In genomic region chr15:80058044-80058443, GRCh38 we compare ENCODE assay signal across 15 cellular contexts. TPM values are rescaled to one million over a fixed set of nuclear protein-coding genes. Genes with fewer than 3 reads are reported as not detected.
DNase-seq lines count a peak whose midpoint lies in the region; ATAC-seq and TF ChIP-seq lines count a peak whose summit lies in the region.
"Had no signal": no experiment of that assay in that cellular context is flagged by ENCODE, and none has a peak within 500 bp of the region (broad histone marks: within the 10 kb centered on the region; RNA-seq: fewer than 3 reads in every experiment).

No MANE protein-coding gene starts in this region.

- peaks cover 33% of the 10 kb centered on the region for H3K4me1 ChIP-seq in HUES48 (ENCODE audit: control insufficient read depth, insufficient read depth, low read length)
- peaks cover 31% of the 10 kb centered on the region for H3K4me1 ChIP-seq in lower lobe of right lung

- H3K36me3 Mint-ChIP-seq in T-helper 1 cell treated with Interleukin-12 subunit alpha and Interleukin-12 subunit beta and Interleukin-4 antibody, amounts not matched to agents 30 μg/mL and 1 μg/mL, for 36 hours (ENCODE audit: low read depth), result peaks cover 1% of the 10 kb centered on the region
- H3K36me3 Mint-ChIP-seq in activated naive CD8-positive, alpha-beta T cell, result no peaks in the 10 kb centered on the region
- no peaks in the 10 kb centered on the region for H3K36me3 Mint-ChIP-seq in naive B cell
- H3K36me3 Mint-ChIP-seq in endothelial cell (ENCODE audit: low read depth, unreplicated experiment), result no peaks in the 10 kb centered on the region
- H3K36me3 Mint-ChIP-seq: CD14-positive monocyte had no signal

- H3K36me3 ChIP-seq in HUES48 (ENCODE audit: control insufficient read depth, insufficient read depth, low read length) (no peaks in the 10 kb centered on the region), lower lobe of right lung (no peaks in the 10 kb centered on the region)
- H3K36me3 ChIP-seq: upper lobe of right lung had no signal

- ATAC-seq in naive B cell (ENCODE audit: low read depth in 2 of 2), result no peak
- ATAC-seq in lower lobe of right lung, result no peak

- no peak overlapping the region for H3K27ac ChIP-seq in HUES48 (ENCODE audit: low read depth, low read length)
- no peak overlapping the region for H3K27ac ChIP-seq in lower lobe of right lung
- H3K27ac ChIP-seq: epithelial cell of prostate had no signal

- H3K27ac Mint-ChIP-seq in T-helper 1 cell treated with Interleukin-12 subunit alpha and Interleukin-12 subunit beta and Interleukin-4 antibody, amounts not matched to agents 30 μg/mL and 1 μg/mL, for 36 hours, result no peak overlapping the region
- H3K27ac Mint-ChIP-seq in activated naive CD8-positive, alpha-beta T cell, result no peak overlapping the region
- H3K27ac Mint-ChIP-seq in naive B cell, result no peak overlapping the region
- H3K27ac Mint-ChIP-seq in endothelial cell (ENCODE audit: unreplicated experiment), result no peak overlapping the region

- TF ChIP-seq CTCF in endothelial cell (IDR thresholded peaks at IDR 0.05; ENCODE audit: unreplicated experiment) (no peak), lower lobe of right lung (IDR thresholded peaks at IDR 0.05) (no peak)

- intact Hi-C loops in lower lobe of right lung (cut with DNase I), result no loop called here

- peak overlapping the region; percentile 86 for H3K4me3 ChIP-seq in HUES48 (ENCODE audit: low read depth, low read length)
- H3K4me3 ChIP-seq in lower lobe of right lung, result no peak overlapping the region

- H3K9me3 Mint-ChIP-seq in T-helper 1 cell treated with Interleukin-12 subunit alpha and Interleukin-12 subunit beta and Interleukin-4 antibody, amounts not matched to agents 30 μg/mL and 1 μg/mL, for 36 hours, result no peaks in the 10 kb centered on the region
- H3K9me3 Mint-ChIP-seq in activated naive CD8-positive, alpha-beta T cell (ENCODE audit: low read depth), result no peaks in the 10 kb centered on the region
- H3K9me3 Mint-ChIP-seq in naive B cell, result no peaks in the 10 kb centered on the region
- no peaks in the 10 kb centered on the region for H3K9me3 Mint-ChIP-seq in endothelial cell (ENCODE audit: unreplicated experiment)

- DNase-seq in T-helper 1 cell (no peak), naive B cell (no peak), NCI-H2196 (lab: John Stamatoyannopoulos, UW; ENCODE audit: unreplicated experiment) (no peak), endothelial cell (ENCODE audit: low spot score) (no peak), lower lobe of right lung (no peak)
- DNase-seq: left cardiac atrium; NCI-H2107; NCI-H82; stimulated activated CD8-positive, alpha-beta memory T cell treated with anti-CD3 and anti-CD28 coated beads, Interleukin-4, amount 100 ng/mL, for 48 hours; upper lobe of right lung had no signal

- H3K9ac ChIP-seq in HUES48 (ENCODE audit: low read depth, low read length), result no peak overlapping the region

- peaks cover 35% of the 10 kb centered on the region for H3K4me1 Mint-ChIP-seq in T-helper 1 cell treated with Interleukin-12 subunit alpha and Interleukin-12 subunit beta and Interleukin-4 antibody, amounts not matched to agents 30 μg/mL and 1 μg/mL, for 36 hours (ENCODE audit: low read depth)
- peaks cover 28% of the 10 kb centered on the region for H3K4me1 Mint-ChIP-seq in activated naive CD8-positive, alpha-beta T cell (ENCODE audit: low read depth)
- H3K4me1 Mint-ChIP-seq in naive B cell (peaks cover 18 to 43% (median 32%) of the 10 kb centered on the region in 3 donors), endothelial cell (ENCODE audit: unreplicated experiment) (peaks cover 18% of the 10 kb centered on the region)

- H3K27me3 ChIP-seq in HUES48 (ENCODE audit: control insufficient read depth, insufficient read depth, low read length) (no peaks in the 10 kb centered on the region), lower lobe of right lung (ENCODE audit: low read depth) (no peaks in the 10 kb centered on the region)
- H3K27me3 ChIP-seq: upper lobe of right lung had no signal

- no peaks in the 10 kb centered on the region for H3K9me3 ChIP-seq in HUES48 (ENCODE audit: control insufficient read depth, insufficient read depth, low read length)
- H3K9me3 ChIP-seq in lower lobe of right lung, result no peaks in the 10 kb centered on the region
- H3K9me3 ChIP-seq: upper lobe of right lung had no signal

- H3K27me3 Mint-ChIP-seq in T-helper 1 cell treated with Interleukin-12 subunit alpha and Interleukin-12 subunit beta and Interleukin-4 antibody, amounts not matched to agents 30 μg/mL and 1 μg/mL, for 36 hours (ENCODE audit: low read depth), result no peaks in the 10 kb centered on the region
- no peaks in the 10 kb centered on the region for H3K27me3 Mint-ChIP-seq in activated naive CD8-positive, alpha-beta T cell
- H3K27me3 Mint-ChIP-seq in naive B cell (peaks cover 0 to 4% (median 0%) of the 10 kb centered on the region in 3 donors), endothelial cell (ENCODE audit: unreplicated experiment) (peaks cover 8% of the 10 kb centered on the region)

- H3K4me3 Mint-ChIP-seq in T-helper 1 cell treated with Interleukin-12 subunit alpha and Interleukin-12 subunit beta and Interleukin-4 antibody, amounts not matched to agents 30 μg/mL and 1 μg/mL, for 36 hours, result peak overlapping the region; percentile 77
- peak overlapping the region; percentile 91 for H3K4me3 Mint-ChIP-seq in activated naive CD8-positive, alpha-beta T cell
- H3K4me3 Mint-ChIP-seq in naive B cell (peak overlapping the region in 6 of 8 donors; percentile 38 to 97 (median 82)), endothelial cell (ENCODE audit: unreplicated experiment) (no peak overlapping the region)

RNA-seq across cellular contexts. Expression of gene ZFAND6, which starts 1.4 kb away (rescaled TPM):
- polyA plus RNA-seq in naive B cell (ENCODE audit: low read depth in 6 of 6), result 100 to 1,000 TPM; 106 to 189 (median 148) TPM
- total RNA-seq in endothelial cell (ENCODE audit: unreplicated experiment), result 77.3 TPM
- total RNA-seq in lower lobe of right lung, result 76.7 TPM
